9 cellular contexts compared by ENCODE assay signal in genomic region chr15:29517829-29518228, GRCh38.
"Had no signal": no experiment of that assay in that cellular context is flagged by ENCODE, and none has a peak within 500 bp of the region (broad histone marks: within the 10 kb centered on the region; RNA-seq: fewer than 3 reads in every experiment).

No MANE protein-coding gene starts in this region.

- DNase-seq: GM23248, GOT3, H7, H9, HCEC 1CT, HFFc6 had no signal

- ATAC-seq: GM23338, HCT116 had no signal

- H3K27ac ChIP-seq: GM23248 had no signal

- H3K4me3 Mint-ChIP-seq: GM23338, H9, HFFc6 had no signal

- H3K36me3 ChIP-seq: HAP-1 had no signal

- H3K9ac ChIP-seq: GM23248 had no signal

- H3K27ac Mint-ChIP-seq: GM23338, H9, HFFc6 had no signal

- H3K4me1 ChIP-seq: HAP-1 had no signal

- H3K9me3 ChIP-seq: HAP-1 had no signal

- H2AFZ ChIP-seq: GM23248, GM23338 had no signal

- H3K4me3 ChIP-seq: GM23248, GM23338, HAP-1 had no signal

- H3K4me2 ChIP-seq: GM23338 had no signal
